Comparison of ENCODE assay signal across 12 cellular contexts in genomic region chr15:39770748-39771689, GRCh38. TPM values are rescaled to one million over a fixed set of nuclear protein-coding genes. Genes with fewer than 3 reads are reported as not detected.
DNase-seq lines count a peak whose midpoint lies in the region; TF ChIP-seq lines count a peak whose summit lies in the region.
"Had no signal": no experiment of that assay in that cellular context is flagged by ENCODE, and none has a peak within 500 bp of the region (broad histone marks: within the 10 kb centered on the region; RNA-seq: fewer than 3 reads in every experiment).

No MANE protein-coding gene starts in this region.

- intact Hi-C loops in testis (cut with DNase I; ENCODE audit: low total_unique reads): no loop called here

- no peak overlapping the region for H3K9ac ChIP-seq in endocrine pancreas (ENCODE audit: control insufficient read depth, insufficient read depth, low read length)

- H3K27me3 ChIP-seq in endocrine pancreas (ENCODE audit: control insufficient read depth, insufficient read depth, low read length) (no peaks in the 10 kb centered on the region), testis (no peaks in the 10 kb centered on the region)
- H3K27me3 ChIP-seq: foreskin keratinocyte had no signal

- WGBS in testis, 2 donors: 64 to 66% methylated on average over 8 of the region's 8 CpGs

- H3K4me3 ChIP-seq in endocrine pancreas (ENCODE audit: control insufficient read depth, insufficient read depth, low read length) (peak overlapping the region; percentile 9), testis (no peak overlapping the region)

- TF ChIP-seq POLR2A in testis (IDR thresholded peaks at IDR 0.05): no peak

- H3K36me3 ChIP-seq in endocrine pancreas (ENCODE audit: control insufficient read depth, insufficient read depth, low read length) (no peaks in the 10 kb centered on the region), testis (ENCODE audit: low read depth, missing control alignments) (no peaks in the 10 kb centered on the region)

- H3K27ac ChIP-seq in testis: peak overlapping the region in 1 of 2 donors; percentile 6
- H3K27ac ChIP-seq: foreskin keratinocyte had no signal

- H3K4me1 ChIP-seq in endocrine pancreas (ENCODE audit: control insufficient read depth, insufficient read depth, low read length) (peaks cover 3% of the 10 kb centered on the region), testis (no peaks in the 10 kb centered on the region)
- H3K4me1 ChIP-seq: foreskin keratinocyte had no signal

- DNase-seq in AG08396 (ENCODE audit: low spot score) (peak; percentile 63), NCI-H2171 (lab: John Stamatoyannopoulos, UW) (peak; percentile 35), myocyte (ENCODE audit: low read depth) (peak; percentile 77), NCI-H345 treated with DMSO at 0.1 percent for 48 hours (lab: John Stamatoyannopoulos, UW; ENCODE audit: unreplicated experiment) (no peak), superior temporal gyrus (ENCODE audit: extremely low spot score) (no peak), testis (no peak), HUDEP-2 (lab: John Stamatoyannopoulos, UW; ENCODE audit: unreplicated experiment in 76 of 76) (no peak)
- DNase-seq: activated T-cell treated with anti-CD3 and anti-CD28 coated beads for 4 hours, Calu3, foreskin keratinocyte, retina had no signal

- H3K9me3 ChIP-seq in endocrine pancreas (ENCODE audit: control insufficient read depth, low read length): no peaks in the 10 kb centered on the region
- H3K9me3 ChIP-seq in testis: no peaks in the 10 kb centered on the region

- TF ChIP-seq CTCF in testis (IDR thresholded peaks at IDR 0.05): no peak

RNA-seq across cellular contexts. Expression of gene FSIP1, which starts 11.6 kb away (rescaled TPM):
- total RNA-seq in myocyte: 0.37 and 2.3 TPM in 2 replicates
- 2.8 TPM for polyA plus RNA-seq in myocyte (2012)
- 1 to 10 TPM; 5.8 to 8.2 TPM for total RNA-seq in testis
- 11.2 TPM for polyA plus RNA-seq in testis (ENCODE audit: insufficient read depth, low read depth, low replicate concordance)

Comparison
In these comparisons a context has a peak if more than half of its experiments do, and no peak if none do; other contexts are left out.
1. DNase-seq: peak in AG08396 (single experiment), NCI-H2171 (single experiment) and myocyte (single experiment); none in NCI-H345 treated with DMSO at 0.1 percent for 48 hours (single experiment), superior temporal gyrus (single experiment), testis (single experiment) and HUDEP-2 (0 of 76).